In genomic region chr2:145023331-145023934, GRCh38 we compare ENCODE assay signal across 21 cellular contexts.
DNase-seq lines count a peak whose midpoint lies in the region; TF ChIP-seq lines count a peak whose summit lies in the region.
"Had no signal": no experiment of that assay in that cellular context is flagged by ENCODE, and none has a peak within 500 bp of the region (broad histone marks: within the 10 kb centered on the region; RNA-seq: fewer than 3 reads in every experiment).

No MANE protein-coding gene starts in this region.

- TF ChIP-seq CTCF in AG09309 (IDR thresholded peaks at IDR 0.05; ENCODE audit: control insufficient read depth, insufficient read depth, low read depth, low read length, missing control alignments), result no peak

- H3K4me3 ChIP-seq in AG09309 (ENCODE audit: control insufficient read depth, low read depth, low read length) (peak overlapping the region; percentile 26), subcutaneous abdominal adipose tissue (ENCODE audit: low read depth in 1 of 5, low read length in 5 of 5) (peak overlapping the region in 1 of 5 donors; percentile 23)
- H3K4me3 ChIP-seq: psoas muscle, upper lobe of left lung had no signal

- H3K9ac ChIP-seq in subcutaneous abdominal adipose tissue (ENCODE audit: low read length in 5 of 5), result no peak overlapping the region

- H3K36me3 ChIP-seq in subcutaneous abdominal adipose tissue (ENCODE audit: control insufficient read depth in 5 of 5, insufficient read depth in 5 of 5, low read length in 5 of 5), result no peaks in the 10 kb centered on the region
- H3K36me3 ChIP-seq: upper lobe of left lung, WERI-Rb-1 had no signal

- H3K27me3 ChIP-seq in subcutaneous abdominal adipose tissue (ENCODE audit: control insufficient read depth in 5 of 5, insufficient read depth in 4 of 5, low read length in 5 of 5), result no peaks in the 10 kb centered on the region
- H3K27me3 ChIP-seq: upper lobe of left lung had no signal

- H3K27ac ChIP-seq in subcutaneous abdominal adipose tissue (ENCODE audit: low read depth, low read length), result peak overlapping the region; percentile 25
- H3K27ac ChIP-seq: psoas muscle, WERI-Rb-1 had no signal

- DNase-seq in AG09309 (ENCODE audit: low read depth) (no peak), SK-MEL-5 (ENCODE audit: low read depth, low spot score) (peak; percentile 49), foreskin melanocyte (peak; percentile 62), DMS53 (lab: John Stamatoyannopoulos, UW) (no peak), hepatic stellate cell (ENCODE audit: low spot score) (no peak), cerebellar cortex (ENCODE audit: low spot score) (no peak)
- DNase-seq in central memory CD4-positive, alpha-beta T cell, result no peak
- DNase-seq: activated CD4-positive, alpha-beta T cell treated with anti-CD3 and anti-CD28 coated beads, Interleukin-2, amount 50 U/mL, for 4 hours; activated CD8-positive, alpha-beta memory T cell treated with anti-CD3 and anti-CD28 coated beads, Interleukin-2, amount 50 U/mL, for 4 hours; CD4-positive, alpha-beta T cell; HCEC 1CT; head of caudate nucleus; left colon; midbrain; NCI-H1436; NCI-H510A treated with DMSO at 0.1 percent for 48 hours; psoas muscle; stimulated activated CD4-positive, alpha-beta T cell treated with anti-CD3 and anti-CD28 coated beads, Interleukin-4, amount 100 ng/mL, for 24 hours; upper lobe of left lung; WERI-Rb-1 had no signal

- H3K4me1 ChIP-seq in subcutaneous abdominal adipose tissue (ENCODE audit: control insufficient read depth in 5 of 5, insufficient read depth in 5 of 5, low read length in 5 of 5), result peaks cover 0 to 12% (median 5%) of the 10 kb centered on the region in 5 donors
- H3K4me1 ChIP-seq: psoas muscle had no signal

- no peaks in the 10 kb centered on the region for H3K9me3 ChIP-seq in subcutaneous abdominal adipose tissue (ENCODE audit: control insufficient read depth in 5 of 5, low read length in 5 of 5)
- H3K9me3 ChIP-seq: psoas muscle, upper lobe of left lung had no signal

- in situ Hi-C loops in SK-MEL-5 (cut with HindIII; ENCODE audit: low pct_unique_long_range_greater_than_20kb, low sequenced_read_pairs), result no loop called here

Comparison
In these comparisons a context has a peak if more than half of its experiments do, and no peak if none do; other contexts are left out.
1. DNase-seq: peak in SK-MEL-5 (single experiment) and foreskin melanocyte (single experiment); none in AG09309 (single experiment), DMS53 (single experiment), hepatic stellate cell (single experiment), central memory CD4-positive, alpha-beta T cell (single experiment) and cerebellar cortex (single experiment).